32 cellular contexts compared by ENCODE assay signal in genomic region chr9:114666441-114666840, GRCh38. TPM values are rescaled to one million over a fixed set of nuclear protein-coding genes. Genes with fewer than 3 reads are reported as not detected.
"Had no signal": no experiment of that assay in that cellular context is flagged by ENCODE, and none has a peak within 500 bp of the region (broad histone marks: within the 10 kb centered on the region; RNA-seq: fewer than 3 reads in every experiment).

No MANE protein-coding gene starts in this region.

- H3K4me3 ChIP-seq: ascending aorta, breast epithelium, cardiac muscle cell, colonic mucosa, esophagus squamous epithelium had no signal

- H3K4me3 Mint-ChIP-seq: activated naive CD4-positive, alpha-beta T cell treated with anti-CD3 and anti-CD28 coated beads, Interleukin-2, amount 10 ng/mL, durations not matched to agents 7 days and 5 days; activated naive CD8-positive, alpha-beta T cell treated with anti-CD3 and anti-CD28 coated beads, Interleukin-2, amount 10 ng/mL, durations not matched to agents 7 days and 5 days; activated T-cell treated with anti-CD3 and anti-CD28 coated beads, Interleukin-2, amount 50 U/mL, for 24 hours; activated T-cell treated with anti-CD3 and anti-CD28 coated beads, Interleukin-2, amount 50 U/mL, for 72 hours; brain; T-cell; WTC11 had no signal

- H3K27me3 ChIP-seq: ascending aorta, breast epithelium, colonic mucosa had no signal

- H3K27ac Mint-ChIP-seq: activated naive CD8-positive, alpha-beta T cell treated with anti-CD3 and anti-CD28 coated beads, Interleukin-2, amount 10 ng/mL, durations not matched to agents 7 days and 5 days; activated T-cell treated with anti-CD3 and anti-CD28 coated beads, Interleukin-2, amount 50 U/mL, for 24 hours; activated T-cell treated with anti-CD3 and anti-CD28 coated beads, Interleukin-2, amount 50 U/mL, for 72 hours; brain; T-cell; WTC11 had no signal

- H3K9me3 ChIP-seq: ascending aorta, colonic mucosa, esophagus squamous epithelium had no signal

- H3K4me1 ChIP-seq: ascending aorta, breast epithelium, colonic mucosa, esophagus squamous epithelium had no signal

- H3K27ac ChIP-seq: ascending aorta, breast epithelium, cardiac muscle cell, colonic mucosa, epithelial cell of prostate, esophagus squamous epithelium, VCaP had no signal

- FAIRE-seq: endometrium, endothelial cell of umbilical vein had no signal

- H3K9me3 Mint-ChIP-seq: activated naive CD4-positive, alpha-beta T cell treated with anti-CD3 and anti-CD28 coated beads, Interleukin-2, amount 10 ng/mL, durations not matched to agents 7 days and 5 days; activated naive CD8-positive, alpha-beta T cell treated with anti-CD3 and anti-CD28 coated beads, Interleukin-2, amount 10 ng/mL, durations not matched to agents 7 days and 5 days; activated T-cell treated with anti-CD3 and anti-CD28 coated beads, Interleukin-2, amount 50 U/mL, for 24 hours; activated T-cell treated with anti-CD3 and anti-CD28 coated beads, Interleukin-2, amount 50 U/mL, for 72 hours; T-cell had no signal

- DNase-seq: activated CD4-positive, alpha-beta T cell treated with anti-CD3 and anti-CD28 coated beads, Interleukin-2, amount 50 U/mL, for 1 hour; activated CD8-positive, alpha-beta memory T cell treated with anti-CD3 and anti-CD28 coated beads, Interleukin-2, amount 50 U/mL, for 48 hours; activated gamma-delta T cell; activated naive CD4-positive, alpha-beta T cell; activated naive CD4-positive, alpha-beta T cell treated with anti-CD3 and anti-CD28 coated beads, Interleukin-2, amount 10 ng/mL, durations not matched to agents 7 days and 5 days; activated naive CD8-positive, alpha-beta T cell treated with anti-CD3 and anti-CD28 coated beads, Interleukin-2, amount 10 ng/mL, durations not matched to agents 7 days and 5 days; activated T-cell treated with anti-CD3 and anti-CD28 coated beads for 4 hours; activated T-cell treated with anti-CD3 and anti-CD28 coated beads, Interleukin-2, amount 50 U/mL, for 24 hours; activated T-cell treated with anti-CD3 and anti-CD28 coated beads, Interleukin-2, amount 50 U/mL, for 72 hours; central memory CD4-positive, alpha-beta T cell; cerebellar nuclear complex; colonic mucosa; effector CD8-positive, alpha-beta T cell; esophagus squamous epithelium; foreskin melanocyte; SW 1271; T-cell; T-helper 2 cell had no signal

- H3K36me3 Mint-ChIP-seq: activated naive CD4-positive, alpha-beta T cell treated with anti-CD3 and anti-CD28 coated beads, Interleukin-2, amount 10 ng/mL, durations not matched to agents 7 days and 5 days; brain; WTC11 had no signal

- H3K4me1 Mint-ChIP-seq: brain had no signal

- ATAC-seq: WTC11 had no signal

- H3K36me3 ChIP-seq: ascending aorta, breast epithelium, cardiac muscle cell, colonic mucosa, esophagus squamous epithelium had no signal

RNA-seq across cellular contexts. Expression of gene TEX53, which starts 8.8 kb away (rescaled TPM):
- total RNA-seq: activated naive CD4-positive, alpha-beta T cell treated with anti-CD3 and anti-CD28 coated beads, Interleukin-2, amount 50 U/mL, for 72 hours; activated naive CD8-positive, alpha-beta T cell treated with anti-CD3 and anti-CD28 coated beads, Interleukin-2, amount 10 ng/mL, durations not matched to agents 7 days and 5 days; activated T-cell treated with anti-CD3 and anti-CD28 coated beads, Interleukin-2, amount 50 U/mL, for 72 hours; ascending aorta; breast epithelium; cardiac muscle cell; colonic mucosa; dermis microvascular lymphatic vessel endothelial cell; endothelial cell of umbilical vein; esophagus squamous epithelium; fibroblast of lung; fibroblast of villous mesenchyme; T-cell; WTC11 had no signal
- polyA plus RNA-seq: cardiac muscle cell, endothelial cell of umbilical vein, esophagus, fibroblast of lung had no signal

RNA-seq across cellular contexts. Expression of gene TEX48, which starts 15.6 kb away (rescaled TPM):
- total RNA-seq: activated naive CD4-positive, alpha-beta T cell treated with anti-CD3 and anti-CD28 coated beads, Interleukin-2, amount 50 U/mL, for 72 hours; activated naive CD8-positive, alpha-beta T cell treated with anti-CD3 and anti-CD28 coated beads, Interleukin-2, amount 10 ng/mL, durations not matched to agents 7 days and 5 days; ascending aorta; breast epithelium; cardiac muscle cell; colonic mucosa; dermis microvascular lymphatic vessel endothelial cell; endothelial cell of umbilical vein; esophagus squamous epithelium; fibroblast of lung; fibroblast of villous mesenchyme; WTC11 had no signal
- polyA plus RNA-seq: cardiac muscle cell, endothelial cell of umbilical vein, esophagus, fibroblast of lung had no signal
